Comparison of ENCODE assay signal across 21 cellular contexts in the genomic region with DNA sequence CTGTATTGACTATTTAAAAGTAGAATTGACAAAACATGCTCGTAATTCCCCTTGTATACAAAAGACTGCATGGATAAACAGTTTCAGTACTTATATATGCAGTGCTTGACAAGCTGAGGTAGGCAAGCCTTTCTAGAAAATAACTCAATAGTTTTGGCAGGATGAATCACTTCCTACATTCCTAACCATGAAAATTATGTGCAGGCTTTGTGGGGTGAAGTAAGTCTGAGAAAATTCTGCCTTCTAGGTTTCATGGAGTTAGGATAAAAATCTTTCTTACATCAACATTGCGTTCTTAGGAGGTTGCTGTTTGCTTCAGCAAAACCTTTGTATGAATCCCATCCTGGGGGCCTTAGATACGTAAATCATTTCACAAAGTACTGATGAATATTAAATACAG.
DNase-seq lines count a peak whose midpoint lies in the region; ATAC-seq lines count a peak whose summit lies in the region.
"Had no signal": no experiment of that assay in that cellular context is flagged by ENCODE, and none has a peak within 500 bp of the region (broad histone marks: within the 10 kb centered on the region; RNA-seq: fewer than 3 reads in every experiment).

No MANE protein-coding gene starts in this region.

- peak; percentile 0 for DNase-seq in COLO829 (ENCODE audit: low spot score)
- DNase-seq in M059J (ENCODE audit: low read depth): peak; percentile 82
- DNase-seq in brain pericyte (ENCODE audit: low read depth, low spot score): peak; percentile 3
- peak; percentile 69 for DNase-seq in mesenchymal stem cell
- no peak for DNase-seq in Karpas-422
- DNase-seq in activated effector memory CD4-positive, alpha-beta T cell treated with anti-CD3 and anti-CD28 coated beads, Interleukin-2, amount 50 U/mL, for 16 hours: no peak
- no peak for DNase-seq in NCI-H774 (lab: John Stamatoyannopoulos, UW)
- DNase-seq: activated CD4-positive, alpha-beta T cell treated with anti-CD3 and anti-CD28 coated beads, Interleukin-2, amount 50 U/mL, for 1 hour; activated CD8-positive, alpha-beta memory T cell treated with anti-CD3 and anti-CD28 coated beads, Interleukin-2, amount 50 U/mL, for 4 hours; activated gamma-delta T cell; AML-193; effector CD4-positive, alpha-beta T cell; immature natural killer cell; lower lobe of right lung; NCI-H1436; NCI-H2171 treated with DMSO at 0.1 percent for 48 hours; NCI-H748 treated with DMSO at 0.1 percent for 48 hours; stimulated activated naive CD4-positive, alpha-beta T cell treated with Interleukin-2 at 50 U/mL for 16 hours; tibial artery had no signal

- H3K27ac Mint-ChIP-seq in activated T-helper 17 cell treated with anti-CD3 and anti-CD28 coated beads, Interleukin-2, amount 50 U/mL, for 72 hours: no peak overlapping the region
- H3K27ac Mint-ChIP-seq: immature natural killer cell had no signal

- H3K27me3 ChIP-seq in mesenchymal stem cell (ENCODE audit: control insufficient read depth in 1 of 2, insufficient read depth in 1 of 2, low read length in 2 of 2) (no peaks in the 10 kb centered on the region), Karpas-422 (ENCODE audit: low read length) (no peaks in the 10 kb centered on the region)
- H3K27me3 ChIP-seq: right atrium auricular region, tibial artery had no signal

- H3K27ac ChIP-seq in mesenchymal stem cell (ENCODE audit: low read length, poor library complexity, severe bottlenecking) (peak overlapping the region; percentile 40), Karpas-422 (ENCODE audit: low read length) (no peak overlapping the region)
- H3K27ac ChIP-seq: lower lobe of right lung, right atrium auricular region, tibial artery had no signal

- no peaks in the 10 kb centered on the region for H3K79me2 ChIP-seq in Karpas-422 (ENCODE audit: low read length)

- H3K9me3 ChIP-seq in mesenchymal stem cell (ENCODE audit: control insufficient read depth, low read length) (no peaks in the 10 kb centered on the region), Karpas-422 (ENCODE audit: low read length) (no peaks in the 10 kb centered on the region)
- H3K9me3 ChIP-seq: lower lobe of right lung, right atrium auricular region, tibial artery had no signal

- H3K23ac ChIP-seq in mesenchymal stem cell (ENCODE audit: low read length in 2 of 2): no peak overlapping the region

- H3K9ac ChIP-seq in mesenchymal stem cell (ENCODE audit: low read length) (no peak overlapping the region), Karpas-422 (ENCODE audit: low read length) (no peak overlapping the region)

- no peaks in the 10 kb centered on the region for H3K36me3 ChIP-seq in mesenchymal stem cell (ENCODE audit: control insufficient read depth in 1 of 2, insufficient read depth in 2 of 2, low read depth in 1 of 2, low read length in 2 of 2)
- no peaks in the 10 kb centered on the region for H3K36me3 ChIP-seq in Karpas-422 (ENCODE audit: insufficient read depth, low read length)
- H3K36me3 ChIP-seq: lower lobe of right lung, right atrium auricular region, tibial artery had no signal

- H3K14ac ChIP-seq in mesenchymal stem cell (ENCODE audit: low read length in 2 of 2): no peak overlapping the region

- H2BK15ac ChIP-seq in mesenchymal stem cell (ENCODE audit: low read depth, poor library complexity, severe bottlenecking): no peak overlapping the region

- no peak for ATAC-seq in activated T-helper 17 cell treated with anti-CD3 and anti-CD28 coated beads, Interleukin-2, amount 50 U/mL, for 72 hours (replicated peaks)
- ATAC-seq: lower lobe of right lung had no signal

- H2AFZ ChIP-seq in mesenchymal stem cell (ENCODE audit: low read depth, low read length) (no peak overlapping the region), Karpas-422 (ENCODE audit: low read length) (no peak overlapping the region)

- H3K4me1 Mint-ChIP-seq in activated T-helper 17 cell treated with anti-CD3 and anti-CD28 coated beads, Interleukin-2, amount 50 U/mL, for 72 hours: no peaks in the 10 kb centered on the region
- H3K4me1 Mint-ChIP-seq: immature natural killer cell had no signal

- no peak overlapping the region for H4K91ac ChIP-seq in mesenchymal stem cell (ENCODE audit: low read length)

- H3K9me3 Mint-ChIP-seq in activated T-helper 17 cell treated with anti-CD3 and anti-CD28 coated beads, Interleukin-2, amount 50 U/mL, for 72 hours: peaks cover 10% of the 10 kb centered on the region

- no peak overlapping the region for H2BK5ac ChIP-seq in mesenchymal stem cell (ENCODE audit: low read depth, low read length, poor library complexity, severe bottlenecking)

- H3K4me1 ChIP-seq in mesenchymal stem cell (ENCODE audit: control insufficient read depth, insufficient read depth, low read depth, low read length) (no peaks in the 10 kb centered on the region), Karpas-422 (ENCODE audit: low read length) (no peaks in the 10 kb centered on the region)
- H3K4me1 ChIP-seq: lower lobe of right lung, right atrium auricular region, tibial artery had no signal

- H3K27me3 Mint-ChIP-seq in activated T-helper 17 cell treated with anti-CD3 and anti-CD28 coated beads, Interleukin-2, amount 50 U/mL, for 72 hours: no peaks in the 10 kb centered on the region

- H4K20me1 ChIP-seq in Karpas-422 (ENCODE audit: insufficient read depth, low read depth, low read length): no peaks in the 10 kb centered on the region

- no peak overlapping the region for H2BK12ac ChIP-seq in mesenchymal stem cell (ENCODE audit: low read length in 2 of 2)

- H3K4me2 ChIP-seq in mesenchymal stem cell (ENCODE audit: low read length, poor library complexity, severe bottlenecking) (no peak overlapping the region), Karpas-422 (ENCODE audit: low read depth, low read length, poor library complexity, severe bottlenecking) (no peak overlapping the region)

- no CpG with 5 or more reads among the region's 3 CpGs for WGBS in mesenchymal stem cell

- H3K4ac ChIP-seq in mesenchymal stem cell (ENCODE audit: low read depth in 1 of 2, low read length in 2 of 2): no peak overlapping the region

- H3K36me3 Mint-ChIP-seq in activated T-helper 17 cell treated with anti-CD3 and anti-CD28 coated beads, Interleukin-2, amount 50 U/mL, for 72 hours (ENCODE audit: low read depth): no peaks in the 10 kb centered on the region

- H2BK120ac ChIP-seq in mesenchymal stem cell (ENCODE audit: low read depth, low read length): no peak overlapping the region

- no peak overlapping the region for H2AK5ac ChIP-seq in mesenchymal stem cell (ENCODE audit: low read length, severe bottlenecking)

- H3K4me3 ChIP-seq in mesenchymal stem cell (ENCODE audit: insufficient read depth in 1 of 2, low read depth in 1 of 2, low read length in 2 of 2) (no peak overlapping the region), Karpas-422 (ENCODE audit: low read length) (no peak overlapping the region)
- H3K4me3 ChIP-seq: lower lobe of right lung, right atrium auricular region, tibial artery had no signal

- no peaks in the 10 kb centered on the region; the same call in 1 of the 2 replicates for H3K9me2 ChIP-seq in Karpas-422 (replicated peaks; ENCODE audit: insufficient read depth, low read length)

- H3K18ac ChIP-seq in mesenchymal stem cell (ENCODE audit: low read depth in 1 of 2, low read length in 2 of 2): no peak overlapping the region

- no peaks in the 10 kb centered on the region for H3K79me1 ChIP-seq in mesenchymal stem cell (replicated peaks; ENCODE audit: low read length, poor library complexity, severe bottlenecking)

- H4K8ac ChIP-seq in mesenchymal stem cell (ENCODE audit: low read length): no peak overlapping the region

- no peak overlapping the region for H3K4me3 Mint-ChIP-seq in activated T-helper 17 cell treated with anti-CD3 and anti-CD28 coated beads, Interleukin-2, amount 50 U/mL, for 72 hours
- H3K4me3 Mint-ChIP-seq: immature natural killer cell had no signal

Comparison
In these comparisons a context has a peak if more than half of its experiments do, and no peak if none do; other contexts are left out.
1. DNase-seq: peak in COLO829 (single experiment), M059J (single experiment), brain pericyte (single experiment) and mesenchymal stem cell (single experiment); none in Karpas-422 (single experiment), activated effector memory CD4-positive, alpha-beta T cell treated with anti-CD3 and anti-CD28 coated beads, Interleukin-2, amount 50 U/mL, for 16 hours (single experiment) and NCI-H774 (single experiment).